Comparison of ENCODE assay signal across 21 cellular contexts in the genomic region with DNA sequence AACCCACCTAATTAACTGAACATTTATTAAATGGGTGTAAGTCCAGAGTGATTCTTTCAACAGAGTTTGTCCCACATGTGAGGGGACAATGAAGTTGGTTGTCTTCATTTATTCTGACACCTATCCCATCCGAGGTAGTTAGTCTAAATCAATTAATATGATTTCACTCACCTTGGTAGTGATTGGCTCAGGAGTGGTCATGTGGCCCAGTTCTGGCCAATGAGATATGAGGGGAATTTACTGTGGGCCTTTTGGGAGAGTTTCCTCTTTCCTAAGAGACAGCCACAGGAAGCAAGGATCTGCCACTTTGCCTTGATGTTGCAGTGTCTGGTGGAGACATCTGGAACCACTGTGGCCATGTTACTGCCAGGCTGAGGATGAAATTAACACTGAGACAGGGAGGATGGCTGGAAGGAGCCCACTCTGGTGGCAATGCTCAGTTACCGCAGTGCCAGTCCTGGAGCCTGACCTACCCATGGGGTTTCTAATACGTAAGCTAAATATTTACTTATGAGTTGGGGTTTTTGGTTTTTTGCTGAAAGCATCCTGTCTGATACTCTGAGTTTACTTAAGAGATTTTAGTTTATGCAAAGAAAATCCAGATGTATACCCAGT.
"Had no signal": no experiment of that assay in that cellular context is flagged by ENCODE, and none has a peak within 500 bp of the region (broad histone marks: within the 10 kb centered on the region; RNA-seq: fewer than 3 reads in every experiment).

No MANE protein-coding gene starts in this region.

- H3K4me1 ChIP-seq: colonic mucosa, sigmoid colon, stomach, transverse colon had no signal

- H3K9me3 ChIP-seq: colonic mucosa, gastrocnemius medialis, neutrophil, right atrium auricular region, sigmoid colon, stomach, thoracic aorta, transverse colon had no signal

- ATAC-seq: gastrocnemius medialis; left colon; naive thymus-derived CD8-positive, alpha-beta T cell had no signal

- DNase-seq: cerebellar nuclear complex; colonic mucosa; dermis blood vessel endothelial cell; effector CD4-positive, alpha-beta T cell; endodermal cell; gastrocnemius medialis; immature natural killer cell; kidney; left colon; naive thymus-derived CD8-positive, alpha-beta T cell; sigmoid colon; stimulated activated CD4-positive, alpha-beta T cell treated with anti-CD3 and anti-CD28 coated beads, Interleukin-12 subunit alpha, Interleukin-12 subunit beta, amount 100 ng/mL, for 4 hours; stimulated activated naive CD4-positive, alpha-beta T cell; stomach; substantia nigra; transverse colon had no signal

- H3K36me3 ChIP-seq: colonic mucosa, gastrocnemius medialis, neutrophil, right atrium auricular region, sigmoid colon, stomach, thoracic aorta, transverse colon had no signal

- H3K27ac ChIP-seq: colonic mucosa, gastrocnemius medialis, neutrophil, right atrium auricular region, sigmoid colon, skin epidermis, stomach, thoracic aorta, transverse colon had no signal

- FAIRE-seq: endothelial cell of umbilical vein, kidney had no signal

- H3K27me3 ChIP-seq: colonic mucosa, gastrocnemius medialis, right atrium auricular region, sigmoid colon had no signal

- H3K4me3 ChIP-seq: colonic mucosa, gastrocnemius medialis, right atrium auricular region, sigmoid colon, skin epidermis, stomach, thoracic aorta, transverse colon had no signal
